ENCODE assay signal across 1 cellular context in genomic region chr14:73462078-73462715, GRCh38.
TF ChIP-seq lines count a peak whose summit lies in the region.

No MANE protein-coding gene starts in this region.

TF ChIP-seq in K562, 482 proteins besides CTCF, POLR2A, EP300 and RAD21 (continued from another document):
- TF ChIP-seq FOSL1 (tag; conservative IDR thresholded peaks at IDR 0.05) (no peak), ARID1B (IDR thresholded peaks at IDR 0.05) (peak; percentile 73), PYGO2 (tag; IDR thresholded peaks at IDR 0.05) (no peak), ELK1 (CRISPR knock-in tag; IDR thresholded peaks at IDR 0.05) (no peak), ZNF778 (CRISPR knock-in tag; IDR thresholded peaks at IDR 0.05) (no peak), RCOR1 (IDR thresholded peaks at IDR 0.05; ENCODE audit: borderline replicate concordance in 1 of 2, low read depth in 2 of 2, low read length in 2 of 2) (peak in 1 of 2 experiments; percentile 52; a peak in 2 of 4 replicates), PTBP1 (IDR thresholded peaks at IDR 0.05; ENCODE audit: low read depth, low read length) (no peak), EZH2 (IDR thresholded peaks at IDR 0.05; ENCODE audit: borderline replicate concordance, low read depth, low read length) (no peak), ZBTB40 (IDR thresholded peaks at IDR 0.05) (no peak), ZBTB40 (CRISPR knock-in tag; IDR thresholded peaks at IDR 0.05) (no peak), CHD2 (IDR thresholded peaks at IDR 0.05; ENCODE audit: low read depth, low read length) (no peak), SETDB1 (IDR thresholded peaks at IDR 0.05; ENCODE audit: low read length) (no peak), SRSF3 (IDR thresholded peaks at IDR 0.05; ENCODE audit: insufficient read depth, low read length) (no peak), ZBTB9 (CRISPR knock-in tag; IDR thresholded peaks at IDR 0.05) (no peak), KLF13 (tag; IDR thresholded peaks at IDR 0.05; ENCODE audit: borderline replicate concordance, low read depth) (no peak), CTBP1 (IDR thresholded peaks at IDR 0.05; ENCODE audit: borderline replicate concordance) (peak; percentile 50; the same call in 1 of the 2 replicates), WHSC1 (IDR thresholded peaks at IDR 0.05; ENCODE audit: low read length) (no peak), ARID3B (CRISPR knock-in tag; IDR thresholded peaks at IDR 0.05; ENCODE audit: borderline replicate concordance) (no peak), U2AF2 (optimal IDR thresholded peaks at IDR 0.05; ENCODE audit: low read depth, low read length) (no peak), ZSCAN32 (CRISPR knock-in tag; IDR thresholded peaks at IDR 0.05) (no peak), GABPB2 (CRISPR knock-in tag; conservative IDR thresholded peaks at IDR 0.05) (no peak), RFX7 (CRISPR knock-in tag; IDR thresholded peaks at IDR 0.05) (no peak), ZNF398 (CRISPR knock-in tag; IDR thresholded peaks at IDR 0.05) (no peak), STAT5A (IDR thresholded peaks at IDR 0.05; ENCODE audit: borderline replicate concordance, low read length) (no peak), POLR2AphosphoS2 (IDR thresholded peaks at IDR 0.05; ENCODE audit: low read length) (no peak), ILK (tag; IDR thresholded peaks at IDR 0.05; ENCODE audit: borderline replicate concordance, low read depth) (no peak), XRCC5 (IDR thresholded peaks at IDR 0.05; ENCODE audit: low read depth, low read length) (no peak), ETV1 (tag; conservative IDR thresholded peaks at IDR 0.05; ENCODE audit: low read depth) (peak; percentile 47; the same call in 1 of the 2 replicates), TEAD4 (IDR thresholded peaks at IDR 0.05; ENCODE audit: low read length) (0 out of 2 replicates have a peak, but pooled peaks have one; percentile 18), TEAD4 (CRISPR knock-in tag; IDR thresholded peaks at IDR 0.05; ENCODE audit: borderline replicate concordance) (no peak), RBFOX2 (IDR thresholded peaks at IDR 0.05; ENCODE audit: low read depth, low read length) (peak; percentile 26; the same call in 1 of the 2 replicates)
TF ChIP-seq in K562: peak in this region for 29.
